Comparison of ENCODE assay signal across 20 cellular contexts in genomic region chr4:10619855-10620254, GRCh38.
"Had no signal": no experiment of that assay in that cellular context is flagged by ENCODE, and none has a peak within 500 bp of the region (broad histone marks: within the 10 kb centered on the region; RNA-seq: fewer than 3 reads in every experiment).

No MANE protein-coding gene starts in this region.

- H3K27ac ChIP-seq: brain microvascular endothelial cell had no signal

- H3K36me3 ChIP-seq: brain microvascular endothelial cell had no signal

- DNase-seq: activated B cell treated with CpG ODN at 0.5 μM for 24 hours; activated CD4-positive, alpha-beta memory T cell treated with anti-CD3 and anti-CD28 coated beads, Interleukin-2, amount 10 ng/mL, durations not matched to agents 7 days and 5 days; activated CD4-positive, alpha-beta T cell treated with anti-CD3 and anti-CD28 coated beads for 1 hour; activated CD4-positive, alpha-beta T cell treated with anti-CD3 and anti-CD28 coated beads for 48 hours; activated CD8-positive, alpha-beta memory T cell treated with anti-CD3 and anti-CD28 coated beads for 24 hours; activated CD8-positive, alpha-beta memory T cell treated with anti-CD3 and anti-CD28 coated beads, Interleukin-2, amount 10 ng/mL, durations not matched to agents 7 days and 5 days; activated CD8-positive, alpha-beta memory T cell treated with anti-CD3 and anti-CD28 coated beads, Interleukin-2, amount 50 U/mL, for 48 hours; activated effector memory CD4-positive, alpha-beta T cell treated with Interleukin-2 at 50 U/mL for 16 hours; activated naive CD4-positive, alpha-beta T cell treated with anti-CD3 and anti-CD28 coated beads, Interleukin-2, amount 10 ng/mL, durations not matched to agents 7 days and 5 days; activated naive CD8-positive, alpha-beta T cell treated with anti-CD3 and anti-CD28 coated beads, Interleukin-2, amount 50 U/mL, for 24 hours; activated T-cell treated with anti-CD3 and anti-CD28 coated beads, Interleukin-2, amount 50 U/mL, for 48 hours; central memory CD4-positive, alpha-beta T cell; Kasumi-1; MM.1S; MV-4-11; Right ventricle myocardium superior; SW 1271; T-helper 1 cell; T-helper 9 cell had no signal

- H3K27me3 ChIP-seq: brain microvascular endothelial cell had no signal

- ATAC-seq: activated CD8-positive, alpha-beta memory T cell treated with anti-CD3 and anti-CD28 coated beads, Interleukin-2, amount 10 ng/mL, durations not matched to agents 7 days and 5 days; activated naive CD8-positive, alpha-beta T cell treated with anti-CD3 and anti-CD28 coated beads, Interleukin-2, amount 50 U/mL, for 24 hours had no signal
